Comparison of ENCODE assay signal across 19 cellular contexts in the genomic region with DNA sequence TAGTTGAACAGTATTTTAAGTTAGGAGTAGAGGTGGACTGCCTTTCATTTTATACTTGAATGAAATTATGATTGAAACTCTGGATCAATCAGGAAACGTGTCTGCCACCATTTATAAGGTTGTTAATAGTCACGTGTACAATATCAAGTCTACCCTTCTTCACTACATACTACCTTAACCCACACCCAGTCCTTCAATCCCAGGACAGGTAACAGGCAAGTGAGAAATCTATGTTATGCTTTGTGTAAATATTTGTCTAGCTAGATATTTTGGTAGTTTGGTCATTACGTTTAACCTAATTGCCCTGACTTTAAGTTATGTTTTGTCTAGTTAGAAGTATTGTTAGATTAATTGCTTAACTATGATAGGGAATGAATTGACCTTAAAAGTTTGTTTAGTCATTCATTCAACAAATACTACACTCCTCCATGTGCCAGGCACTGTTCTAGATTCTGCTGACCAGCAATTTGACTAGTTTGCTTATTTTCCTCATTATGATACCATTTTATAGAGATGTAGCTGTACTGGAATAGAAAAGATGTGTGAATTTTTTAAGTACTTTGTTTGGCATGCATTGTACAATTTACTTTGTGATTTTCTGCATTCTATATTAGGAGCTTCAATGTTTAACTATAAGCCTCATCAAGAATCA.
"Had no signal": no experiment of that assay in that cellular context is flagged by ENCODE, and none has a peak within 500 bp of the region (broad histone marks: within the 10 kb centered on the region; RNA-seq: fewer than 3 reads in every experiment).

No MANE protein-coding gene starts in this region.

- H3K4me3 Mint-ChIP-seq: naive B cell, nephron progenitor cell, type B pancreatic cell had no signal

- H3K9me3 Mint-ChIP-seq: naive B cell, nephron progenitor cell, type B pancreatic cell had no signal

- H3K4me1 Mint-ChIP-seq: naive B cell, nephron progenitor cell had no signal

- FAIRE-seq: small intestine, urothelium cell line had no signal

- H3K36me3 Mint-ChIP-seq: naive B cell had no signal

- H3K27me3 Mint-ChIP-seq: naive B cell, type B pancreatic cell had no signal

- H3K4me1 ChIP-seq: heart left ventricle, right atrium auricular region, suprapubic skin, thyroid gland had no signal

- H3K27me3 ChIP-seq: dorsolateral prefrontal cortex, heart left ventricle, right atrium auricular region, suprapubic skin, thyroid gland had no signal

- H3K4me3 ChIP-seq: coronary artery, dorsolateral prefrontal cortex, heart left ventricle, right atrium auricular region, suprapubic skin, thyroid gland had no signal

- ATAC-seq: esophagus mucosa, heart left ventricle, left colon had no signal

- H3K9me3 ChIP-seq: heart left ventricle, right atrium auricular region, suprapubic skin, thyroid gland had no signal

- DNase-seq: dorsolateral prefrontal cortex; effector CD8-positive, alpha-beta T cell; heart left ventricle; hippocampal formation; left colon; mesendoderm; naive B cell; nephron progenitor cell; posterior cingulate gyrus; small intestine; stimulated activated CD4-positive, alpha-beta T cell treated with anti-CD3 and anti-CD28 coated beads, Interleukin-2, amount 100 ng/mL, for 48 hours; stimulated activated naive CD4-positive, alpha-beta T cell treated with Interleukin-2 at 50 U/mL for 16 hours; thyroid gland had no signal

- H3K27ac ChIP-seq: coronary artery, dorsolateral prefrontal cortex, heart left ventricle, right atrium auricular region, suprapubic skin, thyroid gland had no signal

- H3K27ac Mint-ChIP-seq: nephron progenitor cell, type B pancreatic cell had no signal
